In genomic region chrX:65652098-65652497, GRCh38 we compare ENCODE assay signal across 21 cellular contexts. TPM values are rescaled to one million over a fixed set of nuclear protein-coding genes. Genes with fewer than 3 reads are reported as not detected.
DNase-seq lines count a peak whose midpoint lies in the region; ATAC-seq, FAIRE-seq and TF ChIP-seq lines count a peak whose summit lies in the region.
"Had no signal": no experiment of that assay in that cellular context is flagged by ENCODE, and none has a peak within 500 bp of the region (broad histone marks: within the 10 kb centered on the region; RNA-seq: fewer than 3 reads in every experiment).

No MANE protein-coding gene starts in this region.

- H3K4me1 ChIP-seq in liver (ENCODE audit: control insufficient read depth in 4 of 4, insufficient read depth in 4 of 4, low read length in 3 of 4), result peaks cover 0 to 12% (median 7%) of the 10 kb centered on the region in 4 donors
- no peaks in the 10 kb centered on the region for H3K4me1 ChIP-seq in HepG2 (ENCODE audit: insufficient read depth, low read length)
- no peaks in the 10 kb centered on the region for H3K4me1 ChIP-seq in right lobe of liver
- H3K4me1 ChIP-seq: A549, Caco-2 had no signal

- no peak overlapping the region for H3K4me2 ChIP-seq in HepG2 (ENCODE audit: low read depth, low read length)
- H3K4me2 ChIP-seq: A549; BLaER1 treated with 17β-estradiol and CSF1 and Interleukin-3, amounts not matched to agents 10 nM and 100 nM had no signal

- TF ChIP-seq RAD21 in liver (IDR thresholded peaks at IDR 0.05), result peak in 1 of 2 donors; percentile 43
- no peak for TF ChIP-seq RAD21 in HepG2 (CRISPR knock-in tag; IDR thresholded peaks at IDR 0.05)

- TF ChIP-seq CTCF in liver (IDR thresholded peaks at IDR 0.05; ENCODE audit: low read depth, low read length, missing input control) (no peak), HepG2 (CRISPR knock-in tag; IDR thresholded peaks at IDR 0.05) (no peak), bronchial epithelial cell (IDR thresholded peaks at IDR 0.05; ENCODE audit: insufficient read depth, low read length, severe bottlenecking) (no peak), right lobe of liver (IDR thresholded peaks at IDR 0.05) (no peak)

- H3K9ac ChIP-seq in liver (ENCODE audit: low read depth in 1 of 2, low read length in 2 of 2), result no peak overlapping the region
- H3K9ac ChIP-seq in HepG2 (ENCODE audit: insufficient read depth, low read depth, low read length), result no peak overlapping the region
- H3K9ac ChIP-seq: BLaER1 treated with 17β-estradiol and CSF1 and Interleukin-3, amounts not matched to agents 10 nM and 100 nM had no signal

- DNase-seq in HepG2 (ENCODE audit: low spot score), result no peak
- no peak for DNase-seq in bronchial epithelial cell (ENCODE audit: low read depth)
- peak in 1 of 3 donors; percentile 48 for DNase-seq in right lobe of liver
- DNase-seq in NCI-H748 (lab: John Stamatoyannopoulos, UW; ENCODE audit: unreplicated experiment), result no peak
- DNase-seq in activated CD4-positive, alpha-beta T cell treated with anti-CD3 and anti-CD28 coated beads, Interleukin-2, amount 50 U/mL, for 4 hours, result no peak
- DNase-seq: AML-193; Caco-2; Calu3; CD4-positive, alpha-beta T cell; CD8-positive, alpha-beta T cell; DMS79 treated with DMSO at 0.1 percent for 48 hours; GF-D8 had no signal

- intact Hi-C loops in HepG2 (cut with micrococcal nuclease; ENCODE audit: unreplicated experiment) (no loop called here), right lobe of liver (cut with DNase I) (no loop called here)

- H3K4me3 ChIP-seq in liver (ENCODE audit: low read depth in 1 of 3, low read length in 3 of 3) (no peak overlapping the region), HepG2 (replicated peaks in 1 of 3; ENCODE audit: insufficient read depth in 1 of 3, low read depth in 2 of 3, low read length in 3 of 3) (no peak overlapping the region), bronchial epithelial cell (ENCODE audit: low read depth, low read length) (no peak overlapping the region), right lobe of liver (no peak overlapping the region)
- H3K4me3 ChIP-seq: A549; BLaER1 treated with 17β-estradiol and CSF1 and Interleukin-3, amounts not matched to agents 10 nM and 100 nM had no signal

- TF ChIP-seq POLR2A in HepG2 (IDR thresholded peaks at IDR 0.05; ENCODE audit: insufficient read depth in 1 of 2, low read depth in 2 of 2, low read length in 2 of 2) (no peak), right lobe of liver (IDR thresholded peaks at IDR 0.05) (no peak)

- 19% methylated on average over 1 of the region's 1 CpG for WGBS in liver
- no CpG with 5 or more reads among the region's 1 CpG for WGBS in HepG2 (ENCODE audit: low lambda C conversion rate)
- WGBS in right lobe of liver (ENCODE audit: insufficient coverage, low coverage, low lambda C conversion rate, missing lambda C conversion rate), result 80% methylated on average over 1 of the region's 1 CpG

- CTCF ChIA-PET in HepG2 (lab: Yijun Ruan, JAX; ENCODE audit: low intra/inter-chr PET ratio, low total read pairs), result no interaction called here

- H3K9me3 ChIP-seq in liver (ENCODE audit: control insufficient read depth in 4 of 4, low read length in 3 of 4), result peaks cover 0 to 2% (median 0%) of the 10 kb centered on the region in 4 donors
- H3K9me3 ChIP-seq in HepG2 (ENCODE audit: low read length), result no peaks in the 10 kb centered on the region
- H3K9me3 ChIP-seq in right lobe of liver, result no peaks in the 10 kb centered on the region
- H3K9me3 ChIP-seq: A549, Caco-2 had no signal

- POLR2A ChIA-PET in HepG2 (lab: Yijun Ruan, JAX), result no interaction called here

- H3K79me2 ChIP-seq in HepG2 (ENCODE audit: insufficient read depth, low read length), result no peaks in the 10 kb centered on the region

- ATAC-seq in HepG2 (no peak), right lobe of liver (peak; percentile 60 to 71 (median 68))
- ATAC-seq: A549; CD8-positive, alpha-beta T cell had no signal

- TF ChIP-seq EP300 in HepG2 (IDR thresholded peaks at IDR 0.05; ENCODE audit: low read depth in 2 of 2, low read length in 2 of 2) (no peak), HepG2 (CRISPR knock-in tag; IDR thresholded peaks at IDR 0.05; ENCODE audit: borderline replicate concordance) (no peak)

- H3K27ac ChIP-seq in liver (ENCODE audit: low read depth in 1 of 2, low read length in 2 of 2) (peak overlapping the region in 1 of 2 donors; percentile 58), HepG2 (ENCODE audit: extremely low read length, insufficient read depth, low read length) (no peak overlapping the region), right lobe of liver (peak overlapping the region in 2 of 3 donors; percentile 12 to 57)
- H3K27ac ChIP-seq: 22Rv1; A549; BLaER1 treated with 17β-estradiol and CSF1 and Interleukin-3, amounts not matched to agents 10 nM and 100 nM; C4-2B had no signal

- in situ Hi-C loops in HepG2 (cut with HindIII; ENCODE audit: extremely low pct_ligation_motif_present, low pct_unique_long_range_greater_than_20kb), result no loop called here

- H3K27me3 ChIP-seq in liver (ENCODE audit: control insufficient read depth in 4 of 4, insufficient read depth in 4 of 4, low read length in 3 of 4) (no peaks in the 10 kb centered on the region), HepG2 (ENCODE audit: control insufficient read depth in 1 of 2, insufficient read depth in 2 of 2, low read length in 2 of 2) (no peaks in the 10 kb centered on the region), bronchial epithelial cell (ENCODE audit: control insufficient read depth, insufficient read depth, low read length) (no peaks in the 10 kb centered on the region), right lobe of liver (no peaks in the 10 kb centered on the region)

- H3K36me3 ChIP-seq in liver (ENCODE audit: control insufficient read depth in 4 of 4, insufficient read depth in 3 of 4, low read depth in 1 of 4, low read length in 3 of 4) (no peaks in the 10 kb centered on the region), HepG2 (replicated peaks in 1 of 2; ENCODE audit: control insufficient read depth in 1 of 2, insufficient read depth in 2 of 2, low read length in 2 of 2) (no peaks in the 10 kb centered on the region), bronchial epithelial cell (ENCODE audit: control insufficient read depth, insufficient read depth, low read length) (no peaks in the 10 kb centered on the region), right lobe of liver (no peaks in the 10 kb centered on the region)
- H3K36me3 ChIP-seq: BLaER1 treated with 17β-estradiol and CSF1 and Interleukin-3, amounts not matched to agents 10 nM and 100 nM had no signal

- FAIRE-seq in HepG2 (lab: Jason Lieb, UNC) (no peak), bronchial epithelial cell (lab: Jason Lieb, UNC) (peak; percentile 76)
- FAIRE-seq: A549, D721Med, G401.6, GM12891, GM19239 had no signal

- H4K20me1 ChIP-seq in HepG2 (ENCODE audit: insufficient read depth, low read length), result no peaks in the 10 kb centered on the region
- H4K20me1 ChIP-seq: BLaER1 treated with 17β-estradiol and CSF1 and Interleukin-3, amounts not matched to agents 10 nM and 100 nM had no signal

- H2AFZ ChIP-seq in HepG2 (ENCODE audit: low read length), result no peak overlapping the region

- BruUV-seq in HepG2 (replicated peaks; lab: Mats Ljungman, UMichigan), result no TSS peak

TF ChIP-seq in liver, 16 proteins besides CTCF, POLR2A, EP300 and RAD21 (continues in another document):
- TF ChIP-seq SP1 (IDR thresholded peaks at IDR 0.05) (peak; percentile 51), TAF1 (conservative IDR thresholded peaks at IDR 0.05) (no peak), EGR1 (IDR thresholded peaks at IDR 0.05; ENCODE audit: low read depth in 2 of 2) (no peak), NR2F2 (IDR thresholded peaks at IDR 0.05) (no peak), HNF4G (IDR thresholded peaks at IDR 0.05) (no peak), YY1 (IDR thresholded peaks at IDR 0.05) (no peak), JUND (IDR thresholded peaks at IDR 0.05) (peak; percentile 21 to 55), HNF4A (conservative IDR thresholded peaks at IDR 0.05) (peak; percentile 58 to 69)

TF ChIP-seq in HepG2, 621 proteins besides CTCF, POLR2A, EP300 and RAD21 (continues in another document):
- TF ChIP-seq SP2 (CRISPR knock-in tag; IDR thresholded peaks at IDR 0.05), result no peak

RNA-seq across cellular contexts. Expression of gene MSN, which starts 15.4 kb away (rescaled TPM):
- total RNA-seq in liver (10 to 100 TPM; 34.6 to 46.5 TPM), HepG2 (2016; rRNA removed; fragmentation: Illumina TruSeq; extraction: Trizol) (not detected in 2 replicates), bronchial epithelial cell (63.2 and 86.1 TPM in 2 replicates), right lobe of liver (100 to 1,000 TPM in 3 of 6 experiments, 10 to 100 TPM in 3; 63.6 to 150 (median 104) TPM)
- polyA plus RNA-seq in liver (10 to 100 TPM; 24.3 to 70.0 TPM), HepG2 (2011; rRNA removed) (0.15 and 0.40 TPM in 2 replicates)
- total RNA-seq in HepG2 (2016; cell fraction: cytosol; rRNA removed; fragmentation: Illumina TruSeq; extraction: Trizol; ENCODE audit: low read depth), result not detected in 2 replicates
- not detected in 2 replicates for total RNA-seq in HepG2 (2016; cell fraction: insoluble cytoplasmic fraction; rRNA removed; fragmentation: Illumina TruSeq; extraction: Trizol)
- not detected in 2 replicates for total RNA-seq in HepG2 (2016; cell fraction: membrane; rRNA removed; fragmentation: Illumina TruSeq; extraction: Trizol)
- 0.09 TPM in 1 of 2 replicates, not detected in the other for total RNA-seq in HepG2 (2016; cell fraction: nucleus; rRNA removed; fragmentation: Illumina TruSeq; extraction: Trizol)
- 0.12 and 0.19 TPM in 2 replicates for polyA plus RNA-seq in HepG2 (2011; cell fraction: cytosol; rRNA removed)
- 0.06 and 0.29 TPM in 2 replicates for polyA plus RNA-seq in HepG2 (2011; cell fraction: nucleus; rRNA removed)
- 0.09 TPM in 1 of 2 replicates, not detected in the other for polyA plus RNA-seq in HepG2 (2012)
- polyA plus RNA-seq in HepG2 (2016; cell fraction: cytosol; fragmentation: Illumina TruSeq; extraction: Trizol; ENCODE audit: low read depth), result not detected in 2 replicates
- polyA plus RNA-seq in HepG2 (2016; cell fraction: insoluble cytoplasmic fraction; fragmentation: Illumina TruSeq; extraction: Trizol; ENCODE audit: low read depth), result 0.05 TPM in 1 of 2 replicates, not detected in the other
- polyA plus RNA-seq in HepG2 (2016; cell fraction: membrane; fragmentation: Illumina TruSeq; extraction: Trizol; ENCODE audit: low read depth), result not detected in 2 replicates
- not detected in 2 replicates for polyA plus RNA-seq in HepG2 (2016; cell fraction: nucleus; fragmentation: Illumina TruSeq; extraction: Trizol; ENCODE audit: insufficient read depth, low read depth)
- polyA minus RNA-seq in HepG2 (2011; rRNA and poly(A)+ RNA removed; ENCODE audit: low replicate concordance), result 0.94 and 357 TPM in 2 replicates
- polyA minus RNA-seq in HepG2 (2011; cell fraction: cytosol; rRNA and poly(A)+ RNA removed), result 0.59 and 0.70 TPM in 2 replicates
- 0.37 and 0.52 TPM in 2 replicates for polyA minus RNA-seq in HepG2 (2011; cell fraction: nucleus; rRNA and poly(A)+ RNA removed)

Comparison
In these comparisons a context has a peak if more than half of its experiments do, and no peak if none do; other contexts are left out.
1. RNA of gene MSN, which starts 15.4 kb away (total RNA-seq): 63.6 to 150 TPM in right lobe of liver, 63.2 to 86.1 TPM in bronchial epithelial cell and 34.6 to 46.5 TPM in liver; 0.09 TPM in HepG2; every median in the first group is over 10 times any median in the second.